Comparison of ENCODE assay signal across 9 cellular contexts in genomic region chr20:63290677-63291472, GRCh38. TPM values are rescaled to one million over a fixed set of nuclear protein-coding genes. Genes with fewer than 3 reads are reported as not detected.
A peak's percentile ranks its signal among the peaks of the same experiment; 100 is the strongest.
DNase-seq lines count a peak whose midpoint lies in the region; ATAC-seq and TF ChIP-seq lines count a peak whose summit lies in the region.
"Had no signal": no experiment of that assay in that cellular context is flagged by ENCODE, and none has a peak within 500 bp of the region (broad histone marks: within the 10 kb centered on the region; RNA-seq: fewer than 3 reads in every experiment).

No MANE protein-coding gene starts in this region.

- H3K36me3 ChIP-seq in BLaER1 (peaks cover 46% of the 10 kb centered on the region), ascending aorta (peaks cover 29 to 32% of the 10 kb centered on the region in 2 donors)
- H3K36me3 ChIP-seq: ovary had no signal

- H3K9ac ChIP-seq in BLaER1 = no peak overlapping the region

- H4K20me1 ChIP-seq in BLaER1 = peaks cover 65% of the 10 kb centered on the region

- TF ChIP-seq CTCF in ascending aorta (IDR thresholded peaks at IDR 0.05) = peak; percentile 32 to 63 (median 55)

- peak overlapping the region; percentile 47 for H3K4me2 ChIP-seq in BLaER1

- no peaks in the 10 kb centered on the region for H3K9me3 ChIP-seq in BLaER1
- no peaks in the 10 kb centered on the region for H3K9me3 ChIP-seq in ascending aorta
- H3K9me3 ChIP-seq: ovary had no signal

- DNase-seq in T-helper 2 cell (peak in 4 of 5 experiments; percentile 37 to 59 (median 45)), ascending aorta (ENCODE audit: low spot score in 2 of 2) (no peak), islet precursor cell (peak; percentile 80), medulla oblongata (ENCODE audit: extremely low spot score) (no peak), inferior parietal cortex (ENCODE audit: extremely low spot score) (no peak)
- peak; percentile 18 for DNase-seq in stimulated activated CD8-positive, alpha-beta memory T cell treated with anti-CD3 and anti-CD28 coated beads, Interleukin-12 subunit alpha, Interleukin-12 subunit beta, amount 100 ng/mL, for 1 hour (ENCODE audit: low read depth)

- H3K4me3 ChIP-seq in BLaER1 = no peak overlapping the region
- H3K4me3 ChIP-seq in ascending aorta = no peak overlapping the region
- H3K4me3 ChIP-seq: ovary had no signal

- ATAC-seq in HG03432 (IDR thresholded peaks at IDR 0.05; ENCODE audit: unreplicated experiment) = peak; percentile 35

- intact Hi-C loops in ascending aorta (cut with DNase I) = no loop called here

- peaks cover 89% of the 10 kb centered on the region for H3K4me1 ChIP-seq in BLaER1
- no peaks in the 10 kb centered on the region for H3K4me1 ChIP-seq in ascending aorta

- H3K27me3 ChIP-seq in BLaER1 (peaks cover 18% of the 10 kb centered on the region), ascending aorta (peaks cover 6% of the 10 kb centered on the region)
- H3K27me3 ChIP-seq: ovary had no signal

- H3K27ac ChIP-seq in BLaER1 = peak overlapping the region; percentile 56
- H3K27ac ChIP-seq in ascending aorta = no peak overlapping the region
- H3K27ac ChIP-seq: ovary had no signal

RNA-seq across cellular contexts. Expression of gene COL20A1, which starts 2.1 kb away (rescaled TPM):
- total RNA-seq in ascending aorta = not detected

RNA-seq across cellular contexts. Expression of gene ARFGAP1, which starts 18.3 kb away (rescaled TPM):
- total RNA-seq in ascending aorta = 57.0 TPM

RNA-seq across cellular contexts. Expression of gene NKAIN4, which starts 36.6 kb away (rescaled TPM):
- total RNA-seq in ascending aorta = not detected

RNA-seq across cellular contexts. Expression of gene BIRC7, which starts 55.2 kb away (rescaled TPM):
- not detected for total RNA-seq in ascending aorta

Comparison
In these comparisons a context has a peak if more than half of its experiments do, and no peak if none do; other contexts are left out.
1. DNase-seq: peak in T-helper 2 cell (4 of 5), islet precursor cell (single experiment) and stimulated activated CD8-positive, alpha-beta memory T cell treated with anti-CD3 and anti-CD28 coated beads, Interleukin-12 subunit alpha, Interleukin-12 subunit beta, amount 100 ng/mL, for 1 hour (single experiment); none in ascending aorta (0 of 2), medulla oblongata (single experiment) and inferior parietal cortex (single experiment).